ENCODE assay signal across 22 cellular contexts in genomic region chr3:37824090-37824953, GRCh38.
"Had no signal": no experiment of that assay in that cellular context is flagged by ENCODE, and none has a peak within 500 bp of the region (broad histone marks: within the 10 kb centered on the region; RNA-seq: fewer than 3 reads in every experiment).

No MANE protein-coding gene starts in this region.

- H3K79me2 ChIP-seq: parathyroid adenoma had no signal

- H3K9me3 ChIP-seq: body of pancreas, lower lobe of right lung, thyroid gland had no signal

- H2AFZ ChIP-seq: parathyroid adenoma had no signal

- H3K36me3 Mint-ChIP-seq: activated CD4-positive, alpha-beta memory T cell treated with anti-CD3 and anti-CD28 coated beads for 36 hours; activated naive CD8-positive, alpha-beta T cell treated with anti-CD3 and anti-CD28 coated beads, Interleukin-2, amount 10 ng/mL, durations not matched to agents 7 days and 5 days; naive B cell had no signal

- H3K9ac ChIP-seq: parathyroid adenoma had no signal

- H3K27ac ChIP-seq: body of pancreas, cardiac muscle cell, foreskin keratinocyte, lower lobe of right lung, parathyroid adenoma, thyroid gland had no signal

- H3K36me3 ChIP-seq: cardiac muscle cell had no signal

- H3K9me3 Mint-ChIP-seq: activated CD4-positive, alpha-beta memory T cell treated with anti-CD3 and anti-CD28 coated beads for 36 hours; activated naive CD4-positive, alpha-beta T cell treated with anti-CD3 and anti-CD28 coated beads for 36 hours; activated naive CD8-positive, alpha-beta T cell treated with anti-CD3 and anti-CD28 coated beads, Interleukin-2, amount 10 ng/mL, durations not matched to agents 7 days and 5 days; activated T-cell treated with anti-CD3 and anti-CD28 coated beads, Interleukin-2, amount 50 U/mL, for 72 hours had no signal

- H3K4me1 ChIP-seq: body of pancreas, lower lobe of right lung, parathyroid adenoma, thyroid gland had no signal

- H3K4me3 ChIP-seq: body of pancreas, cardiac muscle cell, lower lobe of right lung, thyroid gland had no signal

- H3K27me3 ChIP-seq: body of pancreas, cardiac muscle cell, foreskin keratinocyte, thyroid gland had no signal

- DNase-seq: activated CD4-positive, alpha-beta memory T cell treated with anti-CD3 and anti-CD28 coated beads for 36 hours; activated CD4-positive, alpha-beta T cell treated with anti-CD3 and anti-CD28 coated beads for 48 hours; activated effector memory CD4-positive, alpha-beta T cell treated with Interleukin-2 at 50 U/mL for 16 hours; activated naive CD4-positive, alpha-beta T cell treated with anti-CD3 and anti-CD28 coated beads for 36 hours; activated naive CD8-positive, alpha-beta T cell treated with anti-CD3 and anti-CD28 coated beads, Interleukin-2, amount 10 ng/mL, durations not matched to agents 7 days and 5 days; activated T-cell treated with anti-CD3 and anti-CD28 coated beads, Interleukin-2, amount 50 U/mL, for 72 hours; amniotic stem cell; body of pancreas; effector CD4-positive, alpha-beta T cell; erythroblast; foreskin keratinocyte; lower lobe of right lung; naive B cell; nucleus accumbens; right cardiac atrium; stimulated activated CD4-positive, alpha-beta T cell treated with anti-CD3 and anti-CD28 coated beads, Interleukin-4, amount 100 ng/mL, for 24 hours; stimulated activated naive CD8-positive, alpha-beta T cell treated with anti-CD3 and anti-CD28 coated beads, Interleukin-15, Interleukin-2, amounts not matched to agents 100 U/mL and 50 U/mL, for 24 hours; T1000; thyroid gland had no signal

- H3K27ac Mint-ChIP-seq: activated CD4-positive, alpha-beta memory T cell treated with anti-CD3 and anti-CD28 coated beads for 36 hours; activated naive CD4-positive, alpha-beta T cell treated with anti-CD3 and anti-CD28 coated beads for 36 hours; activated naive CD8-positive, alpha-beta T cell treated with anti-CD3 and anti-CD28 coated beads, Interleukin-2, amount 10 ng/mL, durations not matched to agents 7 days and 5 days had no signal

- ATAC-seq: activated T-cell treated with anti-CD3 and anti-CD28 coated beads, Interleukin-2, amount 50 U/mL, for 72 hours; body of pancreas; left lobe of liver; lower lobe of right lung; right cardiac atrium; stimulated activated naive CD8-positive, alpha-beta T cell treated with anti-CD3 and anti-CD28 coated beads, Interleukin-15, Interleukin-2, amounts not matched to agents 100 U/mL and 50 U/mL, for 24 hours had no signal

- H3K4me1 Mint-ChIP-seq: activated naive CD8-positive, alpha-beta T cell treated with anti-CD3 and anti-CD28 coated beads, Interleukin-2, amount 10 ng/mL, durations not matched to agents 7 days and 5 days; naive B cell had no signal

- H3K4me3 Mint-ChIP-seq: activated CD4-positive, alpha-beta memory T cell treated with anti-CD3 and anti-CD28 coated beads for 36 hours; activated naive CD4-positive, alpha-beta T cell treated with anti-CD3 and anti-CD28 coated beads for 36 hours; activated naive CD8-positive, alpha-beta T cell treated with anti-CD3 and anti-CD28 coated beads, Interleukin-2, amount 10 ng/mL, durations not matched to agents 7 days and 5 days; activated T-cell treated with anti-CD3 and anti-CD28 coated beads, Interleukin-2, amount 50 U/mL, for 72 hours; naive B cell had no signal
